In the genomic region with DNA sequence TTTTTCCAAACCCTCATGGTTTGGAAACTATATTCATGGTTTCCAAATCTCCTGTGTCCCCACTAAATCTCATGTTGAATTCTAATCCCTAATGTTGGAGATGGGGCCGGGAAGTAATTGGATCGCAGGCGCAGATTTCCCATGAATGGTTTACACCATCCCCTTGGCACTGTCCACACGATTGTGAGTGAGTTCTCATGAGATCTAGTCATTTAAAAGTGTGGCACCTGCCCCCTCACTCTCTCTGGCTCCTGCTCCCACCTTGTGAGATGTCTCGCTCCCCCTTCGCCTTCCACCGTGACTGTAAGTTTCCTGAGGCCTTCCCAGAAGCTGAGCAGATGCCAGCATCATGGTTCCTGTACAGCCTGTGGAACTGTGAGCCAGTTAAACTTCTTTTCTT, we compare ENCODE assay signal across 17 cellular contexts. TPM values are rescaled to one million over a fixed set of nuclear protein-coding genes. Genes with fewer than 3 reads are reported as not detected.
A peak's percentile ranks its signal among the peaks of the same experiment; 100 is the strongest.
DNase-seq lines count a peak whose midpoint lies in the region; TF ChIP-seq lines count a peak whose summit lies in the region.
"Had no signal": no experiment of that assay in that cellular context is flagged by ENCODE, and none has a peak within 500 bp of the region (broad histone marks: within the 10 kb centered on the region; RNA-seq: fewer than 3 reads in every experiment).

No MANE protein-coding gene starts in this region.

- no peak for TF ChIP-seq EP300 in esophagus muscularis mucosa (IDR thresholded peaks at IDR 0.05)

- H3K27me3 ChIP-seq in esophagus muscularis mucosa, result no peaks in the 10 kb centered on the region
- H3K27me3 ChIP-seq: BLaER1 treated with 17β-estradiol and CSF1 and Interleukin-3, amounts not matched to agents 10 nM and 100 nM had no signal

- TF ChIP-seq POLR2A in esophagus muscularis mucosa (IDR thresholded peaks at IDR 0.05; ENCODE audit: low read depth), result no peak

- WGBS in esophagus muscularis mucosa, result 86% methylated on average over 7 of the region's 7 CpGs

- intact Hi-C loops in esophagus muscularis mucosa (cut with DNase I), result no loop called here

- H3K4me1 ChIP-seq in esophagus muscularis mucosa, result peaks cover 15 to 19% (median 16%) of the 10 kb centered on the region in 4 donors

- TF ChIP-seq CTCF in esophagus muscularis mucosa (IDR thresholded peaks at IDR 0.05), result no peak

- H3K9me3 ChIP-seq in esophagus muscularis mucosa, result no peaks in the 10 kb centered on the region
- H3K9me3 ChIP-seq: A549; BLaER1 treated with 17β-estradiol and CSF1 and Interleukin-3, amounts not matched to agents 10 nM and 100 nM; Caco-2 had no signal

- H3K36me3 ChIP-seq in esophagus muscularis mucosa, result no peaks in the 10 kb centered on the region

- no peak overlapping the region for H3K4me3 ChIP-seq in esophagus muscularis mucosa
- H3K4me3 ChIP-seq: A549; BLaER1 treated with 17β-estradiol and CSF1 and Interleukin-3, amounts not matched to agents 10 nM and 100 nM had no signal

- H3K27ac ChIP-seq in esophagus muscularis mucosa (replicated peaks in 1 of 4), result no peak overlapping the region
- H3K27ac ChIP-seq: 22Rv1; A549; BLaER1 treated with 17β-estradiol and CSF1 and Interleukin-3, amounts not matched to agents 10 nM and 100 nM; C4-2B had no signal

- peak; percentile 10 for DNase-seq in NCI-H82 (lab: John Stamatoyannopoulos, UW)
- no peak for DNase-seq in NCI-H82 treated with DMSO at 0.1 percent for 48 hours (lab: John Stamatoyannopoulos, UW; ENCODE audit: unreplicated experiment)
- peak; percentile 22 for DNase-seq in activated effector memory CD4-positive, alpha-beta T cell treated with anti-CD3 and anti-CD28 coated beads, Interleukin-2, amount 50 U/mL, for 16 hours
- no peak for DNase-seq in activated effector memory CD4-positive, alpha-beta T cell treated with Interleukin-2 at 50 U/mL for 16 hours
- peak; percentile 64 for DNase-seq in esophagus muscularis mucosa (ENCODE audit: extremely low spot score)
- no peak for DNase-seq in amniotic stem cell (lab: John Stamatoyannopoulos, UW)
- DNase-seq: AML-193; Caco-2; Calu3; CD4-positive, alpha-beta T cell; CD8-positive, alpha-beta T cell; DMS79 treated with DMSO at 0.1 percent for 48 hours; GF-D8 had no signal

RNA-seq across cellular contexts. Expression of a gene that starts 3.3 kb away (rescaled TPM):
- total RNA-seq in esophagus muscularis mucosa, result 10 to 100 TPM; 11.3 to 15.8 (median 13.2) TPM

Comparison
In these comparisons a context has a peak if more than half of its experiments do, and no peak if none do; other contexts are left out.
1. DNase-seq: peak in NCI-H82 (single experiment), activated effector memory CD4-positive, alpha-beta T cell treated with anti-CD3 and anti-CD28 coated beads, Interleukin-2, amount 50 U/mL, for 16 hours (single experiment) and esophagus muscularis mucosa (single experiment); none in NCI-H82 treated with DMSO at 0.1 percent for 48 hours (single experiment), activated effector memory CD4-positive, alpha-beta T cell treated with Interleukin-2 at 50 U/mL for 16 hours (single experiment) and amniotic stem cell (single experiment).